1 cellular context compared by ENCODE assay signal in genomic region chr12:24948816-24949722, GRCh38.
TF ChIP-seq lines count a peak whose summit lies in the region.

A gene with protein sequence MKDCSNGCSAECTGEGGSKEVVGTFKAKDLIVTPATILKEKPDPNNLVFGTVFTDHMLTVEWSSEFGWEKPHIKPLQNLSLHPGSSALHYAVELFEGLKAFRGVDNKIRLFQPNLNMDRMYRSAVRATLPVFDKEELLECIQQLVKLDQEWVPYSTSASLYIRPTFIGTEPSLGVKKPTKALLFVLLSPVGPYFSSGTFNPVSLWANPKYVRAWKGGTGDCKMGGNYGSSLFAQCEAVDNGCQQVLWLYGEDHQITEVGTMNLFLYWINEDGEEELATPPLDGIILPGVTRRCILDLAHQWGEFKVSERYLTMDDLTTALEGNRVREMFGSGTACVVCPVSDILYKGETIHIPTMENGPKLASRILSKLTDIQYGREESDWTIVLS (minus strand): TSS chr12:24949101. CDS start chr12:24948932, 169 bp downstream.

TF ChIP-seq in HepG2, 621 proteins besides CTCF, POLR2A, EP300 and RAD21 (continued from another document and continues in another):
- TF ChIP-seq, protein P1, sequence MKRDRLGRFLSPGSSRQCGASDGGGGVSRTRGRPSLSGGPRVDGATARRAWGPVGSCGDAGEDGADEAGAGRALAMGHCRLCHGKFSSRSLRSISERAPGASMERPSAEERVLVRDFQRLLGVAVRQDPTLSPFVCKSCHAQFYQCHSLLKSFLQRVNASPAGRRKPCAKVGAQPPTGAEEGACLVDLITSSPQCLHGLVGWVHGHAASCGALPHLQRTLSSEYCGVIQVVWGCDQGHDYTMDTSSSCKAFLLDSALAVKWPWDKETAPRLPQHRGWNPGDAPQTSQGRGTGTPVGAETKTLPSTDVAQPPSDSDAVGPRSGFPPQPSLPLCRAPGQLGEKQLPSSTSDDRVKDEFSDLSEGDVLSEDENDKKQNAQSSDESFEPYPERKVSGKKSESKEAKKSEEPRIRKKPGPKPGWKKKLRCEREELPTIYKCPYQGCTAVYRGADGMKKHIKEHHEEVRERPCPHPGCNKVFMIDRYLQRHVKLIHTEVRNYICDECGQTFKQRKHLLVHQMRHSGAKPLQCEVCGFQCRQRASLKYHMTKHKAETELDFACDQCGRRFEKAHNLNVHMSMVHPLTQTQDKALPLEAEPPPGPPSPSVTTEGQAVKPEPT (CRISPR knock-in tag; IDR thresholded peaks at IDR 0.05; ENCODE audit: low read depth), result peak; percentile 53; the same call in 1 of the 2 replicates
- peak; percentile 88 for TF ChIP-seq ZNF224 (CRISPR knock-in tag; IDR thresholded peaks at IDR 0.05)
- TF ChIP-seq XBP1 (CRISPR knock-in tag; IDR thresholded peaks at IDR 0.05), result no peak
- no peak for TF ChIP-seq BORCS8-MEF2B (CRISPR knock-in tag; IDR thresholded peaks at IDR 0.05)
- no peak; the same call in 1 of the 2 replicates for TF ChIP-seq ZBED4 (CRISPR knock-in tag; IDR thresholded peaks at IDR 0.05; ENCODE audit: borderline replicate concordance)
- TF ChIP-seq ZNF615 (CRISPR knock-in tag; IDR thresholded peaks at IDR 0.05; ENCODE audit: borderline replicate concordance), result no peak
- TF ChIP-seq ZNF530 (CRISPR knock-in tag; IDR thresholded peaks at IDR 0.05; ENCODE audit: low read depth), result no peak
- TF ChIP-seq EEA1 (CRISPR knock-in tag; IDR thresholded peaks at IDR 0.05; ENCODE audit: borderline replicate concordance), result no peak
- 0 out of 2 replicates have a peak, but pooled peaks have one; percentile 30 for TF ChIP-seq ZNF318 (CRISPR knock-in tag; IDR thresholded peaks at IDR 0.05)
- TF ChIP-seq KDM5A (IDR thresholded peaks at IDR 0.05; ENCODE audit: borderline replicate concordance, low read length), result no peak
- peak; percentile 92; the same call in 2 of the 3 replicates for TF ChIP-seq MXI1 (IDR thresholded peaks at IDR 0.05; ENCODE audit: borderline replicate concordance, low read depth, low read length)
- TF ChIP-seq U2AF2 (IDR thresholded peaks at IDR 0.05; ENCODE audit: low read depth, low read length), result no peak
- no peak for TF ChIP-seq ZNF17 (CRISPR knock-in tag; IDR thresholded peaks at IDR 0.05)
- 0 out of 2 replicates have a peak, but pooled peaks have one; percentile 36 for TF ChIP-seq ZNF20 (CRISPR knock-in tag; IDR thresholded peaks at IDR 0.05)
- TF ChIP-seq MTF1 (CRISPR knock-in tag; IDR thresholded peaks at IDR 0.05), result no peak
- TF ChIP-seq HES4 (CRISPR knock-in tag; IDR thresholded peaks at IDR 0.05; ENCODE audit: borderline replicate concordance), result no peak; the same call in 1 of the 2 replicates
- peak; percentile 80; the same call in 1 of the 2 replicates for TF ChIP-seq BRD4 (CRISPR knock-in tag; IDR thresholded peaks at IDR 0.05)
- TF ChIP-seq ZNF24 (IDR thresholded peaks at IDR 0.05), result no peak
- TF ChIP-seq ZNF883 (CRISPR knock-in tag; IDR thresholded peaks at IDR 0.05; ENCODE audit: not compliant biosample characterization), result no peak
- TF ChIP-seq, protein P2, sequence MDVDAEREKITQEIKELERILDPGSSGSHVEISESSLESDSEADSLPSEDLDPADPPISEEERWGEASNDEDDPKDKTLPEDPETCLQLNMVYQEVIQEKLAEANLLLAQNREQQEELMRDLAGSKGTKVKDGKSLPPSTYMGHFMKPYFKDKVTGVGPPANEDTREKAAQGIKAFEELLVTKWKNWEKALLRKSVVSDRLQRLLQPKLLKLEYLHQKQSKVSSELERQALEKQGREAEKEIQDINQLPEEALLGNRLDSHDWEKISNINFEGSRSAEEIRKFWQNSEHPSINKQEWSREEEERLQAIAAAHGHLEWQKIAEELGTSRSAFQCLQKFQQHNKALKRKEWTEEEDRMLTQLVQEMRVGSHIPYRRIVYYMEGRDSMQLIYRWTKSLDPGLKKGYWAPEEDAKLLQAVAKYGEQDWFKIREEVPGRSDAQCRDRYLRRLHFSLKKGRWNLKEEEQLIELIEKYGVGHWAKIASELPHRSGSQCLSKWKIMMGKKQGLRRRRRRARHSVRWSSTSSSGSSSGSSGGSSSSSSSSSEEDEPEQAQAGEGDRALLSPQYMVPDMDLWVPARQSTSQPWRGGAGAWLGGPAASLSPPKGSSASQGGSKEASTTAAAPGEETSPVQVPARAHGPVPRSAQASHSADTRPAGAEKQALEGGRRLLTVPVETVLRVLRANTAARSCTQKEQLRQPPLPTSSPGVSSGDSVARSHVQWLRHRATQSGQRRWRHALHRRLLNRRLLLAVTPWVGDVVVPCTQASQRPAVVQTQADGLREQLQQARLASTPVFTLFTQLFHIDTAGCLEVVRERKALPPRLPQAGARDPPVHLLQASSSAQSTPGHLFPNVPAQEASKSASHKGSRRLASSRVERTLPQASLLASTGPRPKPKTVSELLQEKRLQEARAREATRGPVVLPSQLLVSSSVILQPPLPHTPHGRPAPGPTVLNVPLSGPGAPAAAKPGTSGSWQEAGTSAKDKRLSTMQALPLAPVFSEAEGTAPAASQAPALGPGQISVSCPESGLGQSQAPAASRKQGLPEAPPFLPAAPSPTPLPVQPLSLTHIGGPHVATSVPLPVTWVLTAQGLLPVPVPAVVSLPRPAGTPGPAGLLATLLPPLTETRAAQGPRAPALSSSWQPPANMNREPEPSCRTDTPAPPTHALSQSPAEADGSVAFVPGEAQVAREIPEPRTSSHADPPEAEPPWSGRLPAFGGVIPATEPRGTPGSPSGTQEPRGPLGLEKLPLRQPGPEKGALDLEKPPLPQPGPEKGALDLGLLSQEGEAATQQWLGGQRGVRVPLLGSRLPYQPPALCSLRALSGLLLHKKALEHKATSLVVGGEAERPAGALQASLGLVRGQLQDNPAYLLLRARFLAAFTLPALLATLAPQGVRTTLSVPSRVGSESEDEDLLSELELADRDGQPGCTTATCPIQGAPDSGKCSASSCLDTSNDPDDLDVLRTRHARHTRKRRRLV (CRISPR knock-in tag; IDR thresholded peaks at IDR 0.05), result peak; percentile 74
- TF ChIP-seq ARNTL (CRISPR knock-in tag; IDR thresholded peaks at IDR 0.05), result peak; percentile 85
- TF ChIP-seq PLRG1 (conservative IDR thresholded peaks at IDR 0.05), result no peak
- peak; percentile 39 for TF ChIP-seq ZNF580 (CRISPR knock-in tag; IDR thresholded peaks at IDR 0.05; ENCODE audit: borderline replicate concordance, low read depth)
- no peak for TF ChIP-seq ZNF10 (CRISPR knock-in tag; IDR thresholded peaks at IDR 0.05; ENCODE audit: borderline replicate concordance, low read depth)
- no peak for TF ChIP-seq ZBTB21 (CRISPR knock-in tag; IDR thresholded peaks at IDR 0.05)
- TF ChIP-seq TSC22D2 (CRISPR knock-in tag; IDR thresholded peaks at IDR 0.05; ENCODE audit: borderline replicate concordance), result no peak
- peak; percentile 65 for TF ChIP-seq FOSL2 (CRISPR knock-in tag; IDR thresholded peaks at IDR 0.05)
- peak; percentile 65; the same call in 1 of the 2 replicates for TF ChIP-seq GZF1 (CRISPR knock-in tag; IDR thresholded peaks at IDR 0.05)
- no peak for TF ChIP-seq BRCA1 (CRISPR knock-in tag; IDR thresholded peaks at IDR 0.05)
- TF ChIP-seq MAFK (conservative IDR thresholded peaks at IDR 0.05 in 1 of 2, IDR thresholded peaks at IDR 0.05 in 1 of 2; ENCODE audit: low read length in 2 of 2), result no peak
- TF ChIP-seq ZNF841 (CRISPR knock-in tag; IDR thresholded peaks at IDR 0.05; ENCODE audit: borderline replicate concordance), result 0 out of 2 replicates have a peak, but pooled peaks have one; percentile 16
- TF ChIP-seq, protein P3, sequence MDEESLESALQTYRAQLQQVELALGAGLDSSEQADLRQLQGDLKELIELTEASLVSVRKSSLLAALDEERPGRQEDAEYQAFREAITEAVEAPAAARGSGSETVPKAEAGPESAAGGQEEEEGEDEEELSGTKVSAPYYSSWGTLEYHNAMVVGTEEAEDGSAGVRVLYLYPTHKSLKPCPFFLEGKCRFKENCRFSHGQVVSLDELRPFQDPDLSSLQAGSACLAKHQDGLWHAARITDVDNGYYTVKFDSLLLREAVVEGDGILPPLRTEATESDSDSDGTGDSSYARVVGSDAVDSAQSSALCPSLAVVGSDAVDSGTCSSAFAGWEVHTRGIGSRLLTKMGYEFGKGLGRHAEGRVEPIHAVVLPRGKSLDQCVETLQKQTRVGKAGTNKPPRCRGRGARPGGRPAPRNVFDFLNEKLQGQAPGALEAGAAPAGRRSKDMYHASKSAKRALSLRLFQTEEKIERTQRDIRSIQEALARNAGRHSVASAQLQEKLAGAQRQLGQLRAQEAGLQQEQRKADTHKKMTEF (CRISPR knock-in tag; IDR thresholded peaks at IDR 0.05), result peak; percentile 89
- TF ChIP-seq HMG20B (CRISPR knock-in tag; conservative IDR thresholded peaks at IDR 0.05), result no peak
- TF ChIP-seq MAX (IDR thresholded peaks at IDR 0.05), result peak; percentile 98
- TF ChIP-seq HDAC1 (CRISPR knock-in tag; IDR thresholded peaks at IDR 0.05), result peak; percentile 72
- TF ChIP-seq KDM2A (CRISPR knock-in tag; IDR thresholded peaks at IDR 0.05; ENCODE audit: borderline replicate concordance, low read depth), result peak; percentile 88
- no peak for TF ChIP-seq FOXK1 (CRISPR knock-in tag; IDR thresholded peaks at IDR 0.05; ENCODE audit: borderline replicate concordance, low read depth)
